22 cellular contexts compared by ENCODE assay signal in the genomic region with DNA sequence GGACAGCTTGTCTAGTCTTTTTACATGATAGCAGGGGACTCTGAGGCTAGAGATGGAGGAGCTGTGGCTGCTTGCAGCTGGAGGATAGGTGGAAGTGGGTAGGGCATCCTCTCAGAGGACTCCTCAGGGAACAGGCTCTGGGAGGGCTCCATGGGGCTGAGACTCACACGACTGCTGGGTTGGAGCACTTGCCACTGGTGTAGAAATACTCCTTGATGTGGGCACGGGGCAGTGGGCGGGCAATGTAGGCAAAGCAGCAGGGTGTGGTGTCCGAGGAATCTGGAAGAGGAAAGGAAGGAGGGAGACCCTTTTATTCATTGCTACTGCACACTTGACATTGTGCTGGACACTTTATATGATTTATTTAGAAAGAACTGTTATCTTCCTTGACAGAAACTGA. TPM values are rescaled to one million over a fixed set of nuclear protein-coding genes. Genes with fewer than 3 reads are reported as not detected.
DNase-seq lines count a peak whose midpoint lies in the region; ATAC-seq, FAIRE-seq and TF ChIP-seq lines count a peak whose summit lies in the region.
"Had no signal": no experiment of that assay in that cellular context is flagged by ENCODE, and none has a peak within 500 bp of the region (broad histone marks: within the 10 kb centered on the region; RNA-seq: fewer than 3 reads in every experiment).

No MANE protein-coding gene starts in this region.

- peaks cover 64% of the 10 kb centered on the region for H3K4me1 ChIP-seq in BLaER1

- peaks cover 53% of the 10 kb centered on the region for H3K4me1 Mint-ChIP-seq in T-helper 1 cell treated with Interleukin-12 subunit alpha and Interleukin-12 subunit beta and Interleukin-4 antibody, amounts not matched to agents 30 μg/mL and 1 μg/mL, for 36 hours (ENCODE audit: low read depth)
- H3K4me1 Mint-ChIP-seq in activated CD4-positive, alpha-beta memory T cell treated with anti-CD3 and anti-CD28 coated beads, Interleukin-2, amount 10 ng/mL, durations not matched to agents 7 days and 5 days = peaks cover 68% of the 10 kb centered on the region
- H3K4me1 Mint-ChIP-seq in glutamatergic neuron (ENCODE audit: low read depth, unreplicated experiment) (no peaks in the 10 kb centered on the region), MCF 10A (ENCODE audit: insufficient read depth, unreplicated experiment) (peaks cover 5% of the 10 kb centered on the region)

- BruUV-seq in MCF 10A (replicated peaks; lab: Mats Ljungman, UMichigan) = no TSS peak

- peak overlapping the region; percentile 76 for H3K27ac Mint-ChIP-seq in T-helper 1 cell treated with Interleukin-12 subunit alpha and Interleukin-12 subunit beta and Interleukin-4 antibody, amounts not matched to agents 30 μg/mL and 1 μg/mL, for 36 hours
- H3K27ac Mint-ChIP-seq in activated CD4-positive, alpha-beta memory T cell treated with anti-CD3 and anti-CD28 coated beads, Interleukin-2, amount 10 ng/mL, durations not matched to agents 7 days and 5 days = peak overlapping the region; percentile 95
- H3K27ac Mint-ChIP-seq in glutamatergic neuron (ENCODE audit: unreplicated experiment) (no peak overlapping the region), MCF 10A (ENCODE audit: low read depth, unreplicated experiment) (no peak overlapping the region)
- H3K27ac Mint-ChIP-seq: type B pancreatic cell had no signal

- no peak for ATAC-seq in sciatic nerve

- no peak overlapping the region for H3K9ac ChIP-seq in BLaER1
- H3K9ac ChIP-seq: KMS-11 had no signal

- no peak for FAIRE-seq in urothelium cell line (lab: Jason Lieb, UNC)

- peaks cover 30% of the 10 kb centered on the region for H3K36me3 Mint-ChIP-seq in T-helper 1 cell treated with Interleukin-12 subunit alpha and Interleukin-12 subunit beta and Interleukin-4 antibody, amounts not matched to agents 30 μg/mL and 1 μg/mL, for 36 hours (ENCODE audit: low read depth)
- peaks cover 59% of the 10 kb centered on the region for H3K36me3 Mint-ChIP-seq in activated CD4-positive, alpha-beta memory T cell treated with anti-CD3 and anti-CD28 coated beads, Interleukin-2, amount 10 ng/mL, durations not matched to agents 7 days and 5 days (ENCODE audit: low read depth)
- H3K36me3 Mint-ChIP-seq in glutamatergic neuron (ENCODE audit: unreplicated experiment) (no peaks in the 10 kb centered on the region), MCF 10A (ENCODE audit: insufficient read depth, unreplicated experiment) (no peaks in the 10 kb centered on the region)
- H3K36me3 Mint-ChIP-seq: type B pancreatic cell had no signal

- no peaks in the 10 kb centered on the region for H3K9me3 ChIP-seq in BLaER1

- intact Hi-C loops in MCF 10A (cut with micrococcal nuclease) (no loop called here), sciatic nerve (cut with DNase I) (no loop called here)

- H3K4me3 ChIP-seq in BLaER1 = no peak overlapping the region

- no peak for TF ChIP-seq CTCF in glutamatergic neuron (IDR thresholded peaks at IDR 0.05; ENCODE audit: partially characterized antibody, unreplicated experiment)
- TF ChIP-seq CTCF in MCF 10A (IDR thresholded peaks at IDR 0.05; ENCODE audit: unreplicated experiment) = no peak

- no peaks in the 10 kb centered on the region for H4K20me1 ChIP-seq in BLaER1

- no peaks in the 10 kb centered on the region for H3K27me3 ChIP-seq in BLaER1

- peaks cover 3% of the 10 kb centered on the region for H3K9me3 Mint-ChIP-seq in T-helper 1 cell treated with Interleukin-12 subunit alpha and Interleukin-12 subunit beta and Interleukin-4 antibody, amounts not matched to agents 30 μg/mL and 1 μg/mL, for 36 hours
- no peaks in the 10 kb centered on the region for H3K9me3 Mint-ChIP-seq in activated CD4-positive, alpha-beta memory T cell treated with anti-CD3 and anti-CD28 coated beads, Interleukin-2, amount 10 ng/mL, durations not matched to agents 7 days and 5 days
- H3K9me3 Mint-ChIP-seq in glutamatergic neuron (ENCODE audit: unreplicated experiment) = peaks cover 2% of the 10 kb centered on the region
- no peaks in the 10 kb centered on the region for H3K9me3 Mint-ChIP-seq in MCF 10A (ENCODE audit: unreplicated experiment)
- H3K9me3 Mint-ChIP-seq: type B pancreatic cell had no signal

- CTCF ChIA-PET in activated CD4-positive, alpha-beta memory T cell treated with anti-CD3 and anti-CD28 coated beads, Interleukin-2, amount 10 ng/mL, durations not matched to agents 7 days and 5 days (lab: Charles Lee) = interaction anchor here (1.2 to 2.5 kb wide), 4 partner anchors 12 to 70 kb away, joined by 3 to 10 read pairs (median 4); no protein-coding TSS in a partner anchor
- CTCF ChIA-PET in MCF 10A (lab: Yijun Ruan, JAX) = no interaction called here

- H3K4me3 Mint-ChIP-seq in T-helper 1 cell treated with Interleukin-12 subunit alpha and Interleukin-12 subunit beta and Interleukin-4 antibody, amounts not matched to agents 30 μg/mL and 1 μg/mL, for 36 hours = peak overlapping the region; percentile 65
- peak overlapping the region; percentile 94 for H3K4me3 Mint-ChIP-seq in activated CD4-positive, alpha-beta memory T cell treated with anti-CD3 and anti-CD28 coated beads, Interleukin-2, amount 10 ng/mL, durations not matched to agents 7 days and 5 days
- H3K4me3 Mint-ChIP-seq in glutamatergic neuron (ENCODE audit: unreplicated experiment) (peak overlapping the region; percentile 30), MCF 10A (ENCODE audit: unreplicated experiment) (no peak overlapping the region)
- H3K4me3 Mint-ChIP-seq: type B pancreatic cell had no signal

- H3K27me3 Mint-ChIP-seq in T-helper 1 cell treated with Interleukin-12 subunit alpha and Interleukin-12 subunit beta and Interleukin-4 antibody, amounts not matched to agents 30 μg/mL and 1 μg/mL, for 36 hours (ENCODE audit: low read depth) = no peaks in the 10 kb centered on the region
- no peaks in the 10 kb centered on the region for H3K27me3 Mint-ChIP-seq in activated CD4-positive, alpha-beta memory T cell treated with anti-CD3 and anti-CD28 coated beads, Interleukin-2, amount 10 ng/mL, durations not matched to agents 7 days and 5 days
- no peaks in the 10 kb centered on the region for H3K27me3 Mint-ChIP-seq in glutamatergic neuron (ENCODE audit: unreplicated experiment)
- H3K27me3 Mint-ChIP-seq in MCF 10A (ENCODE audit: insufficient read depth, unreplicated experiment) = no peaks in the 10 kb centered on the region
- H3K27me3 Mint-ChIP-seq: type B pancreatic cell had no signal

- DNase-seq in T-helper 1 cell = no peak
- peak; percentile 28 for DNase-seq in activated CD4-positive, alpha-beta memory T cell treated with anti-CD3 and anti-CD28 coated beads, Interleukin-2, amount 10 ng/mL, durations not matched to agents 7 days and 5 days
- no peak for DNase-seq in glutamatergic neuron
- DNase-seq in MCF 10A (ENCODE audit: unreplicated experiment) = no peak
- no peak for DNase-seq in urothelium cell line (ENCODE audit: low spot score)
- DNase-seq in sciatic nerve (ENCODE audit: low spot score) = no peak
- DNase-seq: 8988T; AML-193; amygdala; DND-41; mammary epithelial cell; NCI-H1694; stimulated activated CD4-positive, alpha-beta T cell treated with anti-CD3 and anti-CD28 coated beads, Interleukin-12 subunit alpha, Interleukin-12 subunit beta, amount 100 ng/mL, for 4 hours had no signal

- H3K36me3 ChIP-seq in BLaER1 = no peaks in the 10 kb centered on the region

- no peak overlapping the region for H3K27ac ChIP-seq in BLaER1
- H3K27ac ChIP-seq: KMS-11 had no signal

- H3K4me2 ChIP-seq in BLaER1 = peak overlapping the region; percentile 50
- H3K4me2 ChIP-seq: KMS-11 had no signal

- POLR2A ChIA-PET in activated CD4-positive, alpha-beta memory T cell treated with anti-CD3 and anti-CD28 coated beads, Interleukin-2, amount 10 ng/mL, durations not matched to agents 7 days and 5 days (lab: Charles Lee) = interaction anchor here (1.4 to 9.4 kb wide), 7 partner anchors 9 to 68 kb away, joined by 4 to 228 read pairs (median 28); partner anchors contain the start of genes HEATR9, RDM1 and TAF15
- POLR2A ChIA-PET in MCF 10A (lab: Yijun Ruan, JAX) = no interaction called here

RNA-seq across cellular contexts. Expression of gene CCL5, which starts 1.8 kb away (rescaled TPM):
- 100 to 1,000 TPM; 482 to 491 TPM for total RNA-seq in activated CD4-positive, alpha-beta memory T cell treated with anti-CD3 and anti-CD28 coated beads, Interleukin-2, amount 10 ng/mL, durations not matched to agents 7 days and 5 days
- total RNA-seq in glutamatergic neuron (ENCODE audit: unreplicated experiment) = not detected
- total RNA-seq in MCF 10A (2022) = not detected in 2 replicates
- total RNA-seq in sciatic nerve = 5.3 TPM
- total RNA-seq: fibroblast of lung, HT1080, mammary epithelial cell, renal cortical epithelial cell had no signal

RNA-seq across cellular contexts. Expression of gene HEATR9, which starts 9.7 kb away (rescaled TPM):
- total RNA-seq in activated CD4-positive, alpha-beta memory T cell treated with anti-CD3 and anti-CD28 coated beads, Interleukin-2, amount 10 ng/mL, durations not matched to agents 7 days and 5 days = 1 to 10 TPM; 2.3 to 3.1 TPM
- total RNA-seq in glutamatergic neuron (ENCODE audit: unreplicated experiment) (not detected), MCF 10A (2022) (not detected in 2 replicates), sciatic nerve (0.27 TPM)
- total RNA-seq: fibroblast of lung, glomerular endothelial cell, HT1080, mammary epithelial cell, osteoblast, renal cortical epithelial cell had no signal

RNA-seq across cellular contexts. Expression of gene RDM1, which starts 52.2 kb away (rescaled TPM):
- total RNA-seq in activated CD4-positive, alpha-beta memory T cell treated with anti-CD3 and anti-CD28 coated beads, Interleukin-2, amount 10 ng/mL, durations not matched to agents 7 days and 5 days = 10 to 100 TPM; 14.4 to 16.9 TPM
- total RNA-seq in glutamatergic neuron (ENCODE audit: unreplicated experiment) (not detected), MCF 10A (2022) (0.44 and 2.6 TPM in 2 replicates), sciatic nerve (not detected)

Comparison
In these comparisons a context has a peak if more than half of its experiments do, and no peak if none do; other contexts are left out.
1. H3K27ac Mint-ChIP-seq: peak in T-helper 1 cell treated with Interleukin-12 subunit alpha and Interleukin-12 subunit beta and Interleukin-4 antibody, amounts not matched to agents 30 μg/mL and 1 μg/mL, for 36 hours (single experiment) and activated CD4-positive, alpha-beta memory T cell treated with anti-CD3 and anti-CD28 coated beads, Interleukin-2, amount 10 ng/mL, durations not matched to agents 7 days and 5 days (single experiment); none in glutamatergic neuron (single experiment) and MCF 10A (single experiment).
2. RNA of gene CCL5, which starts 1.8 kb away (total RNA-seq): 482 to 491 TPM in activated CD4-positive, alpha-beta memory T cell treated with anti-CD3 and anti-CD28 coated beads, Interleukin-2, amount 10 ng/mL, durations not matched to agents 7 days and 5 days; 5.3 TPM in sciatic nerve (single experiment), not detected in MCF 10A and not detected in glutamatergic neuron (single experiment); every median in the first group is over 10 times any median in the second.